1 cellular context compared by ENCODE assay signal in the genomic region with DNA sequence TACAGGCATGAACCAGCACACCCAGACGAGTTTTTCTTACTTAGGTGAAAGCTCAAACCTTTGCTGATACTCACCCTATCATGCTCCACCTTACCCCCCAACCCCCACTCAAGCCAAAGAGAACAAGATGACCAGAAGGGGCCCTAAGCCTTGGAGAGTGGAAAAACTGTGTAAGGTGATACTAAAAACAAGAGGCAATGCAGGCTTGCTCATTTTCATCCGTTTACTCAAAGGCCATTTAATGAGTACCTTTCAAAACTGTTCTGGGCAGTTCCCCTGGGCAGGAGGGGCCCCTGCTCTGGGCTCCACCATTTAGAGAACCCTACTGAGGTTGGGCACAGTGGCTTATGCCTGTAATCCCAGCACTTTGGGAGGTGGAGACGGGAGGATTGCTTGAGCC.
A peak's percentile ranks its signal among the peaks of the same experiment; 100 is the strongest.
TF ChIP-seq lines count a peak whose summit lies in the region.

No MANE protein-coding gene starts in this region.

TF ChIP-seq in HEK293, 187 proteins besides CTCF, POLR2A, EP300 and RAD21 (continued from another document):
- TF ChIP-seq, protein P1, sequence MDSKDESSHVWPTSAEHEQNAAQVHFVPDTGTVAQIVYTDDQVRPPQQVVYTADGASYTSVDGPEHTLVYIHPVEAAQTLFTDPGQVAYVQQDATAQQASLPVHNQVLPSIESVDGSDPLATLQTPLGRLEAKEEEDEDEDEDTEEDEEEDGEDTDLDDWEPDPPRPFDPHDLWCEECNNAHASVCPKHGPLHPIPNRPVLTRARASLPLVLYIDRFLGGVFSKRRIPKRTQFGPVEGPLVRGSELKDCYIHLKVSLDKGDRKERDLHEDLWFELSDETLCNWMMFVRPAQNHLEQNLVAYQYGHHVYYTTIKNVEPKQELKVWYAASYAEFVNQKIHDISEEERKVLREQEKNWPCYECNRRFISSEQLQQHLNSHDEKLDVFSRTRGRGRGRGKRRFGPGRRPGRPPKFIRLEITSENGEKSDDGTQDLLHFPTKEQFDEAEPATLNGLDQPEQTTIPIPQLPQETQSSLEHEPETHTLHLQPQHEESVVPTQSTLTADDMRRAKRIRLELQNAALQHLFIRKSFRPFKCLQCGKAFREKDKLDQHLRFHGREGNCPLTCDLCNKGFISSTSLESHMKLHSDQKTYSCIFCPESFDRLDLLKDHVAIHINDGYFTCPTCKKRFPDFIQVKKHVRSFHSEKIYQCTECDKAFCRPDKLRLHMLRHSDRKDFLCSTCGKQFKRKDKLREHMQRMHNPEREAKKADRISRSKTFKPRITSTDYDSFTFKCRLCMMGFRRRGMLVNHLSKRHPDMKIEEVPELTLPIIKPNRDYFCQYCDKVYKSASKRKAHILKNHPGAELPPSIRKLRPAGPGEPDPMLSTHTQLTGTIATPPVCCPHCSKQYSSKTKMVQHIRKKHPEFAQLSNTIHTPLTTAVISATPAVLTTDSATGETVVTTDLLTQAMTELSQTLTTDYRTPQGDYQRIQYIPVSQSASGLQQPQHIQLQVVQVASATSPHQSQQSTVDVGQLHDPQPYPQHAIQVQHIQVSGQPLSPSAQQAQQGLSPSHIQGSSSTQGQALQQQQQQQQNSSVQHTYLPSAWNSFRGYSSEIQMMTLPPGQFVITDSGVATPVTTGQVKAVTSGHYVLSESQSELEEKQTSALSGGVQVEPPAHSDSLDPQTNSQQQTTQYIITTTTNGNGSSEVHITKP (tag by site-specific recombination; IDR thresholded peaks at IDR 0.05) = peak; percentile 29; the same call in 1 of the 2 replicates
- TF ChIP-seq, protein P2, sequence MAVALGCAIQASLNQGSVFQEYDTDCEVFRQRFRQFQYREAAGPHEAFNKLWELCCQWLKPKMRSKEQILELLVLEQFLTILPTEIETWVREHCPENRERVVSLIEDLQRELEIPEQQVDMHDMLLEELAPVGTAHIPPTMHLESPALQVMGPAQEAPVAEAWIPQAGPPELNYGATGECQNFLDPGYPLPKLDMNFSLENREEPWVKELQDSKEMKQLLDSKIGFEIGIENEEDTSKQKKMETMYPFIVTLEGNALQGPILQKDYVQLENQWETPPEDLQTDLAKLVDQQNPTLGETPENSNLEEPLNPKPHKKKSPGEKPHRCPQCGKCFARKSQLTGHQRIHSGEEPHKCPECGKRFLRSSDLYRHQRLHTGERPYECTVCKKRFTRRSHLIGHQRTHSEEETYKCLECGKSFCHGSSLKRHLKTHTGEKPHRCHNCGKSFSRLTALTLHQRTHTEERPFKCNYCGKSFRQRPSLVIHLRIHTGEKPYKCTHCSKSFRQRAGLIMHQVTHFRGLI (tag by site-specific recombination; IDR thresholded peaks at IDR 0.05) = 0 out of 2 replicates have a peak, but pooled peaks have one; percentile 25
